In genomic region chr14:52780893-52781292, GRCh38 we compare ENCODE assay signal across 20 cellular contexts.
"Had no signal": no experiment of that assay in that cellular context is flagged by ENCODE, and none has a peak within 500 bp of the region (broad histone marks: within the 10 kb centered on the region; RNA-seq: fewer than 3 reads in every experiment).

No MANE protein-coding gene starts in this region.

- H3K9me3 Mint-ChIP-seq: activated CD4-positive, alpha-beta memory T cell treated with anti-CD3 and anti-CD28 coated beads, Interleukin-2, amount 10 ng/mL, durations not matched to agents 7 days and 5 days; activated naive CD8-positive, alpha-beta T cell treated with anti-CD3 and anti-CD28 coated beads, Interleukin-2, amount 10 ng/mL, durations not matched to agents 7 days and 5 days; activated T-cell treated with anti-CD3 and anti-CD28 coated beads, Interleukin-2, amount 50 U/mL, for 4 hours; central memory CD8-positive, alpha-beta T cell; T-helper 1 cell treated with Interleukin-12 subunit alpha and Interleukin-12 subunit beta and Interleukin-4 antibody, amounts not matched to agents 30 μg/mL and 1 μg/mL, for 36 hours; WTC11 had no signal

- H3K9me3 ChIP-seq: left lung, psoas muscle, spleen, thoracic aorta had no signal

- H3K27ac ChIP-seq: brain microvascular endothelial cell, hepatocyte, left lung, psoas muscle, spleen, thoracic aorta had no signal

- H3K27ac Mint-ChIP-seq: activated CD4-positive, alpha-beta memory T cell treated with anti-CD3 and anti-CD28 coated beads, Interleukin-2, amount 10 ng/mL, durations not matched to agents 7 days and 5 days; activated naive CD8-positive, alpha-beta T cell treated with anti-CD3 and anti-CD28 coated beads, Interleukin-2, amount 10 ng/mL, durations not matched to agents 7 days and 5 days; T-helper 1 cell treated with Interleukin-12 subunit alpha and Interleukin-12 subunit beta and Interleukin-4 antibody, amounts not matched to agents 30 μg/mL and 1 μg/mL, for 36 hours; WTC11 had no signal

- H3K4me1 ChIP-seq: psoas muscle, spleen had no signal

- H3K4me3 ChIP-seq: hepatocyte, left lung, psoas muscle, spleen, thoracic aorta had no signal

- H3K27me3 ChIP-seq: brain microvascular endothelial cell, hepatocyte, left lung, spleen had no signal

- H3K4me1 Mint-ChIP-seq: activated CD4-positive, alpha-beta memory T cell treated with anti-CD3 and anti-CD28 coated beads, Interleukin-2, amount 10 ng/mL, durations not matched to agents 7 days and 5 days; activated naive CD8-positive, alpha-beta T cell treated with anti-CD3 and anti-CD28 coated beads, Interleukin-2, amount 10 ng/mL, durations not matched to agents 7 days and 5 days; central memory CD8-positive, alpha-beta T cell; WTC11 had no signal

- DNase-seq: activated CD4-positive, alpha-beta memory T cell treated with anti-CD3 and anti-CD28 coated beads, Interleukin-2, amount 10 ng/mL, durations not matched to agents 7 days and 5 days; activated CD4-positive, alpha-beta T cell treated with anti-CD3 and anti-CD28 coated beads for 4 hours; activated gamma-delta T cell treated with Interleukin-2 at 50 U/mL for 16 hours; activated naive CD8-positive, alpha-beta T cell treated with anti-CD3 and anti-CD28 coated beads, Interleukin-2, amount 10 ng/mL, durations not matched to agents 7 days and 5 days; activated T-cell treated with anti-CD3 and anti-CD28 coated beads, Interleukin-2, amount 50 U/mL, for 4 hours; anterior cingulate cortex; brain microvascular endothelial cell; cortex of kidney; effector CD8-positive, alpha-beta T cell; islet precursor cell; left lung; mesendoderm; psoas muscle; spleen had no signal

- ATAC-seq: activated T-cell treated with anti-CD3 and anti-CD28 coated beads, Interleukin-2, amount 50 U/mL, for 4 hours; left lung; psoas muscle; sciatic nerve; WTC11 had no signal

- H3K4me3 Mint-ChIP-seq: activated CD4-positive, alpha-beta memory T cell treated with anti-CD3 and anti-CD28 coated beads, Interleukin-2, amount 10 ng/mL, durations not matched to agents 7 days and 5 days; activated naive CD8-positive, alpha-beta T cell treated with anti-CD3 and anti-CD28 coated beads, Interleukin-2, amount 10 ng/mL, durations not matched to agents 7 days and 5 days; activated T-cell treated with anti-CD3 and anti-CD28 coated beads, Interleukin-2, amount 50 U/mL, for 4 hours; central memory CD8-positive, alpha-beta T cell; T-helper 1 cell treated with Interleukin-12 subunit alpha and Interleukin-12 subunit beta and Interleukin-4 antibody, amounts not matched to agents 30 μg/mL and 1 μg/mL, for 36 hours; WTC11 had no signal

- H3K27me3 Mint-ChIP-seq: activated CD4-positive, alpha-beta memory T cell treated with anti-CD3 and anti-CD28 coated beads, Interleukin-2, amount 10 ng/mL, durations not matched to agents 7 days and 5 days; activated naive CD8-positive, alpha-beta T cell treated with anti-CD3 and anti-CD28 coated beads, Interleukin-2, amount 10 ng/mL, durations not matched to agents 7 days and 5 days; central memory CD8-positive, alpha-beta T cell had no signal
